8 cellular contexts compared by ENCODE assay signal in genomic region chr1:226403522-226404034, GRCh38. TPM values are rescaled to one million over a fixed set of nuclear protein-coding genes. Genes with fewer than 3 reads are reported as not detected.
A peak's percentile ranks its signal among the peaks of the same experiment; 100 is the strongest.
DNase-seq lines count a peak whose midpoint lies in the region; ATAC-seq and TF ChIP-seq lines count a peak whose summit lies in the region.

No MANE protein-coding gene starts in this region.

- CTCF ChIA-PET in CD4-positive, alpha-beta memory T cell (lab: Charles Lee; ENCODE audit: partially characterized antibody): interaction anchor here (2.2 kb wide), 1 partner anchor 41 kb away, joined by 5 read pairs; no protein-coding TSS in a partner anchor
- CTCF ChIA-PET in activated CD8-positive, alpha-beta T cell treated with anti-CD3 and anti-CD28 coated beads, Interleukin-2, amount 10 ng/mL, durations not matched to agents 7 days and 5 days (lab: Charles Lee): interaction anchor here (0.7 to 6.6 kb wide), 7 partner anchors 15 to 278 kb away, joined by 3 to 60 read pairs (median 4); no protein-coding TSS in a partner anchor

- no peak overlapping the region for H3K4me3 ChIP-seq in CD4-positive, alpha-beta memory T cell (ENCODE audit: low read length in 2 of 2)
- H3K4me3 ChIP-seq in HAP-1: no peak overlapping the region
- H3K4me3 ChIP-seq in kidney epithelial cell (ENCODE audit: low read depth, low read length): no peak overlapping the region

- H3K27me3 Mint-ChIP-seq in CD4-positive, alpha-beta memory T cell: no peaks in the 10 kb centered on the region
- H3K27me3 Mint-ChIP-seq in activated CD8-positive, alpha-beta T cell treated with anti-CD3 and anti-CD28 coated beads, Interleukin-2, amount 10 ng/mL, durations not matched to agents 7 days and 5 days (ENCODE audit: low read depth): no peaks in the 10 kb centered on the region

- POLR2A ChIA-PET in CD4-positive, alpha-beta memory T cell (lab: Charles Lee; ENCODE audit: partially characterized antibody): interaction anchor here (1.0 kb wide), 1 partner anchor 41 kb away, joined by 3 read pairs; no protein-coding TSS in a partner anchor
- POLR2A ChIA-PET in activated CD8-positive, alpha-beta T cell treated with anti-CD3 and anti-CD28 coated beads, Interleukin-2, amount 10 ng/mL, durations not matched to agents 7 days and 5 days (lab: Charles Lee): interaction anchor here (0.8 kb wide), 1 partner anchor 95 kb away, joined by 4 read pairs; the partner anchor contains the start of gene LIN9

- H3K4me1 Mint-ChIP-seq in CD4-positive, alpha-beta memory T cell: peaks cover 49 to 87% (median 67%) of the 10 kb centered on the region in 4 donors
- H3K4me1 Mint-ChIP-seq in activated CD8-positive, alpha-beta T cell treated with anti-CD3 and anti-CD28 coated beads, Interleukin-2, amount 10 ng/mL, durations not matched to agents 7 days and 5 days (ENCODE audit: low read depth): peaks cover 45% of the 10 kb centered on the region

- no peaks in the 10 kb centered on the region for H3K9me3 ChIP-seq in CD4-positive, alpha-beta memory T cell (ENCODE audit: control insufficient read depth in 1 of 2, low read length in 2 of 2)
- no peaks in the 10 kb centered on the region for H3K9me3 ChIP-seq in HAP-1

- peak overlapping the region in 6 of 8 donors; percentile 5 to 69 (median 44) for H3K4me3 Mint-ChIP-seq in CD4-positive, alpha-beta memory T cell
- no peak overlapping the region for H3K4me3 Mint-ChIP-seq in activated CD8-positive, alpha-beta T cell treated with anti-CD3 and anti-CD28 coated beads, Interleukin-2, amount 10 ng/mL, durations not matched to agents 7 days and 5 days

- H3K4me1 ChIP-seq in CD4-positive, alpha-beta memory T cell (ENCODE audit: insufficient read depth, low read length): peaks cover 53% of the 10 kb centered on the region
- peaks cover 27% of the 10 kb centered on the region for H3K4me1 ChIP-seq in HAP-1

- in situ Hi-C loops in HAP-1 (cut with MboI; ENCODE audit: low sequenced_read_pairs): no loop called here

- no peak overlapping the region for H3K27ac ChIP-seq in CD4-positive, alpha-beta memory T cell (ENCODE audit: low read depth, low read length)

- peak overlapping the region in 5 of 7 donors; percentile 29 to 73 (median 57) for H3K27ac Mint-ChIP-seq in CD4-positive, alpha-beta memory T cell
- peak overlapping the region; percentile 60 for H3K27ac Mint-ChIP-seq in activated CD8-positive, alpha-beta T cell treated with anti-CD3 and anti-CD28 coated beads, Interleukin-2, amount 10 ng/mL, durations not matched to agents 7 days and 5 days

- peaks cover 41 to 55% of the 10 kb centered on the region in 2 donors for H3K36me3 Mint-ChIP-seq in CD4-positive, alpha-beta memory T cell
- peaks cover 49% of the 10 kb centered on the region for H3K36me3 Mint-ChIP-seq in activated CD8-positive, alpha-beta T cell treated with anti-CD3 and anti-CD28 coated beads, Interleukin-2, amount 10 ng/mL, durations not matched to agents 7 days and 5 days (ENCODE audit: low read depth)

- ATAC-seq in activated CD8-positive, alpha-beta T cell treated with anti-CD3 and anti-CD28 coated beads, Interleukin-2, amount 10 ng/mL, durations not matched to agents 7 days and 5 days: no peak
- ATAC-seq in GM18511 (IDR thresholded peaks at IDR 0.05; ENCODE audit: unreplicated experiment) (no peak), GM19463 (IDR thresholded peaks at IDR 0.05; ENCODE audit: unreplicated experiment) (no peak)

- peak; percentile 43 for TF ChIP-seq CTCF in kidney epithelial cell (IDR thresholded peaks at IDR 0.05; ENCODE audit: insufficient read depth, low read length, poor library complexity, severe bottlenecking)

- DNase-seq in CD4-positive, alpha-beta memory T cell: no peak
- DNase-seq in HAP-1 (ENCODE audit: low spot score in 2 of 2) (peak; percentile 61 to 80), kidney epithelial cell (ENCODE audit: low read depth) (no peak), hippocampal formation (lab: John Stamatoyannopoulos, UW) (no peak)
- no peak for DNase-seq in activated CD8-positive, alpha-beta T cell treated with anti-CD3 and anti-CD28 coated beads, Interleukin-2, amount 10 ng/mL, durations not matched to agents 7 days and 5 days
- DNase-seq in stimulated activated CD4-positive, alpha-beta T cell treated with anti-CD3 and anti-CD28 coated beads, Interleukin-1b, Interleukin-23, amount 100 ng/mL, for 48 hours: no peak

- H3K27me3 ChIP-seq in CD4-positive, alpha-beta memory T cell (ENCODE audit: insufficient read depth, low read length): no peaks in the 10 kb centered on the region
- no peaks in the 10 kb centered on the region for H3K27me3 ChIP-seq in HAP-1 (ENCODE audit: low read depth)
- H3K27me3 ChIP-seq in kidney epithelial cell (ENCODE audit: control insufficient read depth, insufficient read depth, low read length): no peaks in the 10 kb centered on the region

- H3K36me3 ChIP-seq in CD4-positive, alpha-beta memory T cell (ENCODE audit: insufficient read depth, low read length): peaks cover 32% of the 10 kb centered on the region
- H3K36me3 ChIP-seq in HAP-1 (replicated peaks) (peaks cover 46% of the 10 kb centered on the region), kidney epithelial cell (ENCODE audit: control insufficient read depth, insufficient read depth, low read length) (no peaks in the 10 kb centered on the region)

- intact Hi-C loops in CD4-positive, alpha-beta memory T cell (cut with micrococcal nuclease): no loop called here

- H3K9me3 Mint-ChIP-seq in CD4-positive, alpha-beta memory T cell: peaks cover 0 to 6% (median 0%) of the 10 kb centered on the region in 8 donors
- H3K9me3 Mint-ChIP-seq in activated CD8-positive, alpha-beta T cell treated with anti-CD3 and anti-CD28 coated beads, Interleukin-2, amount 10 ng/mL, durations not matched to agents 7 days and 5 days (ENCODE audit: insufficient read depth): no peaks in the 10 kb centered on the region

RNA-seq across cellular contexts. Expression of gene PARP1, which starts 4.3 kb away (rescaled TPM):
- total RNA-seq in CD4-positive, alpha-beta memory T cell: 100 to 1,000 TPM; 120 to 129 TPM
- 100 to 1,000 TPM in 1 of 2 donors, 10 to 100 TPM in 1; 73.0 to 148 TPM for polyA plus RNA-seq in CD4-positive, alpha-beta memory T cell
- 100 to 1,000 TPM; 139 to 145 TPM for total RNA-seq in activated CD8-positive, alpha-beta T cell treated with anti-CD3 and anti-CD28 coated beads, Interleukin-2, amount 10 ng/mL, durations not matched to agents 7 days and 5 days
- 91.1 and 117 TPM in 2 replicates for total RNA-seq in kidney epithelial cell

Comparison
In these comparisons a context has a peak if more than half of its experiments do, and no peak if none do; other contexts are left out.
1. DNase-seq: peak in HAP-1 (2 of 2); none in CD4-positive, alpha-beta memory T cell (0 of 5), activated CD8-positive, alpha-beta T cell treated with anti-CD3 and anti-CD28 coated beads, Interleukin-2, amount 10 ng/mL, durations not matched to agents 7 days and 5 days (single experiment), kidney epithelial cell (single experiment), stimulated activated CD4-positive, alpha-beta T cell treated with anti-CD3 and anti-CD28 coated beads, Interleukin-1b, Interleukin-23, amount 100 ng/mL, for 48 hours (single experiment) and hippocampal formation (0 of 2).